Comparison of ENCODE assay signal across 25 cellular contexts in genomic region chr5:134937547-134937946, GRCh38. TPM values are rescaled to one million over a fixed set of nuclear protein-coding genes. Genes with fewer than 3 reads are reported as not detected.
"Had no signal": no experiment of that assay in that cellular context is flagged by ENCODE, and none has a peak within 500 bp of the region (broad histone marks: within the 10 kb centered on the region; RNA-seq: fewer than 3 reads in every experiment).

No MANE protein-coding gene starts in this region.

- H3K9me3 ChIP-seq: esophagus squamous epithelium, lower lobe of right lung, sigmoid colon, stomach, thyroid gland, vagina had no signal

- H3K27ac ChIP-seq: esophagus squamous epithelium, lower lobe of right lung, parathyroid adenoma, sigmoid colon, thyroid gland, vagina had no signal

- H3K4me3 ChIP-seq: esophagus squamous epithelium, lower lobe of right lung, sigmoid colon, stomach, thyroid gland, vagina had no signal

- ATAC-seq: effector memory CD8-positive, alpha-beta T cell; left colon; left ventricle myocardium superior; lower lobe of right lung; natural killer cell treated with Interleukin-12 subunit alpha and Interleukin-12 subunit beta and Interleukin-15 and Interleukin-18, amount 100 ng/mL, for 72 hours; right cardiac atrium; stimulated activated effector memory CD8-positive, alpha-beta T cell treated with anti-CD3 and anti-CD28 coated beads, Interleukin-12 subunit alpha, Interleukin-12 subunit beta, amount 100 ng/mL, for 72 hours had no signal

- H3K9ac ChIP-seq: parathyroid adenoma had no signal

- H2AFZ ChIP-seq: parathyroid adenoma had no signal

- H3K36me3 ChIP-seq: thyroid gland had no signal

- H3K79me2 ChIP-seq: parathyroid adenoma had no signal

- DNase-seq: cortex of kidney; effector memory CD8-positive, alpha-beta T cell; erythroblast; esophagus squamous epithelium; hypothalamus; immature natural killer cell; islet precursor cell; kidney glomerular epithelial cell; left colon; left ventricle myocardium superior; lower lobe of right lung; naive B cell; right cardiac atrium; sigmoid colon; stimulated activated CD4-positive, alpha-beta T cell treated with anti-CD3 and anti-CD28 coated beads, Interleukin-2, amount 100 ng/mL, for 24 hours; stimulated activated CD4-positive, alpha-beta T cell treated with anti-CD3 and anti-CD28 coated beads, Interleukin-4, amount 100 ng/mL, for 24 hours; stimulated activated naive CD4-positive, alpha-beta T cell treated with Interleukin-2 at 50 U/mL for 16 hours; stomach; thyroid gland; trophoblast cell had no signal

- H3K4me1 ChIP-seq: lower lobe of right lung, parathyroid adenoma, sigmoid colon, vagina had no signal

- H3K27me3 ChIP-seq: esophagus squamous epithelium, sigmoid colon, stomach, thyroid gland, vagina had no signal

RNA-seq across cellular contexts. Expression of gene CATSPER3, which starts 30.2 kb away (rescaled TPM):
- total RNA-seq: stomach, temporal lobe, vagina had no signal
